9 cellular contexts compared by ENCODE assay signal in genomic region chr15:100383302-100384107, GRCh38. TPM values are rescaled to one million over a fixed set of nuclear protein-coding genes. Genes with fewer than 3 reads are reported as not detected.
A peak's percentile ranks its signal among the peaks of the same experiment; 100 is the strongest.
DNase-seq lines count a peak whose midpoint lies in the region; ATAC-seq and TF ChIP-seq lines count a peak whose summit lies in the region.
"Had no signal": no experiment of that assay in that cellular context is flagged by ENCODE, and none has a peak within 500 bp of the region (broad histone marks: within the 10 kb centered on the region; RNA-seq: fewer than 3 reads in every experiment).

No MANE protein-coding gene starts in this region.

- no peaks in the 10 kb centered on the region for H3K36me3 ChIP-seq in WERI-Rb-1

- no peaks in the 10 kb centered on the region for H3K4me1 Mint-ChIP-seq in HFFc6 (ENCODE audit: low read depth)

- no peak overlapping the region for H3K4me3 Mint-ChIP-seq in HFFc6

- no peaks in the 10 kb centered on the region; the same call in 1 of the 2 replicates for H3K36me3 Mint-ChIP-seq in HFFc6 (ENCODE audit: low read depth)

- no peak overlapping the region for H3K27ac ChIP-seq in WERI-Rb-1

- H3K27me3 Mint-ChIP-seq in HFFc6 (ENCODE audit: insufficient read depth), result no peaks in the 10 kb centered on the region

- TF ChIP-seq CTCF in HFFc6 (IDR thresholded peaks at IDR 0.05) (peak; percentile 48), WERI-Rb-1 (IDR thresholded peaks at IDR 0.05; ENCODE audit: low read depth, low read length) (peak; percentile 53; the same call in 1 of the 2 replicates)

- peaks cover 7% of the 10 kb centered on the region for H3K9me3 ChIP-seq in WERI-Rb-1 (ENCODE audit: severe bottlenecking)

- H3K27ac Mint-ChIP-seq in HFFc6, result no peak overlapping the region

- H3K9me3 Mint-ChIP-seq in HFFc6, result peaks cover 60% of the 10 kb centered on the region

- H3K4me3 ChIP-seq in WERI-Rb-1 (ENCODE audit: low read depth, low read length), result no peak overlapping the region

- ATAC-seq in HG02759 (IDR thresholded peaks at IDR 0.05; ENCODE audit: unreplicated experiment) (no peak), HG02938 (IDR thresholded peaks at IDR 0.05; ENCODE audit: unreplicated experiment) (no peak)

- DNase-seq in DMS114 treated with DMSO at 0.1 percent for 48 hours (lab: John Stamatoyannopoulos, UW; ENCODE audit: unreplicated experiment) (peak; percentile 63), HFFc6 (no peak), WERI-Rb-1 (peak; percentile 21), left kidney (ENCODE audit: low read depth, low spot score) (peak; percentile 64), SKM-1 treated with dmso at 0.1 percent for 144 hours (lab: John Stamatoyannopoulos, UW; ENCODE audit: unreplicated experiment) (no peak), GM19240 (ENCODE audit: insufficient read length, low spot score) (no peak)

- H3K27me3 ChIP-seq in WERI-Rb-1 (ENCODE audit: insufficient read depth, low read depth, severe bottlenecking), result no peaks in the 10 kb centered on the region

RNA-seq across cellular contexts. Expression of gene ADAMTS17, which starts 41.7 kb away (rescaled TPM):
- total RNA-seq in HFFc6 (2021; fragmentation: NEBNext Ultra II Directional; extraction: Animal tissue kit (Norgen Biotek cat#: 25700)), result not detected
- total RNA-seq: glomerular endothelial cell had no signal

Comparison
In these comparisons a context has a peak if more than half of its experiments do, and no peak if none do; other contexts are left out.
1. DNase-seq: peak in DMS114 treated with DMSO at 0.1 percent for 48 hours (single experiment), WERI-Rb-1 (single experiment) and left kidney (single experiment); none in HFFc6 (single experiment), SKM-1 treated with dmso at 0.1 percent for 144 hours (single experiment) and GM19240 (single experiment).